Comparison of ENCODE assay signal across 27 cellular contexts in the genomic region with DNA sequence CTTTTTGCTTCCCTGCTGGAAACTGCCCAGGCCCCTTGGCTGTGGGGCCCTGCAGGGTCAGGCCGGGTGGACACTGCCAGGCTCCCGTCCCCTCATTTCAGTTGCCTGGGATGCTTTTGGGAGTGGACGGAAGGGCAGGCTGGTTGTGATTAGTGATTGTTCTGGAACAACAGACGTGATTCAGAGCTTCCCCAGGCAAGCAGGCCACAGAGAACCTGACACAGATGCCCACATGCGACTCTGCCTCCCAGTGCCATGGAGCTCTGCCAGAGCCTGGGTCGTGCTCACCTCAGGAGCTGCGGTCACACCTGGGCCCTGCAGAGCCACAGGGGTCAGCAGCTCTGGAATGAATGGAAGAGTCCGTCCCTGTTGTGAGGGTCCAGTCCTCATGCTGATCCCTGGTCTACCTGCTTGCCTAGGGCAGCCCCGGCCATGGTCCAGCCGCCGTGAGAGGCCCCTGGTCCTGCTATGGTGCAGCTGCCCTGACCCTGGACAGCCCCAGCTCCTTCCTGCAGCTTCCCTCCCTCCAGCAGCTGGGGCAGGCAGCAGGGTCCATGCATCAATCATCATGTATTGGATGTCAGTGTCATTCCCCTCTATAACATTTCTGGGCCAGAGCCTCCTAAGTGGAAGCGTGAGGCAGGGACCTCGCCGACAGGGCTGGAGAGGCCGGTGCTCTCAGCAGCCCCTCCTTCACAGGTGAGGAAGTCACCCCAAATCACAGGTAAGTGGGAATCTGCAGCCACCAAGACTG.
"Had no signal": no experiment of that assay in that cellular context is flagged by ENCODE, and none has a peak within 500 bp of the region (broad histone marks: within the 10 kb centered on the region; RNA-seq: fewer than 3 reads in every experiment).

No MANE protein-coding gene starts in this region.

- H3K36me3 ChIP-seq: brain microvascular endothelial cell, gastrocnemius medialis, pancreas, transverse colon had no signal

- H3K4me3 ChIP-seq: coronary artery, dorsolateral prefrontal cortex, gastrocnemius medialis, pancreas, psoas muscle, transverse colon had no signal

- H3K27me3 Mint-ChIP-seq: activated CD4-positive, alpha-beta memory T cell treated with anti-CD3 and anti-CD28 coated beads for 36 hours; activated CD4-positive, alpha-beta T cell treated with anti-CD3 and anti-CD28 coated beads, Interleukin-2, amount 10 ng/mL, durations not matched to agents 24 days and 14 days; activated naive CD4-positive, alpha-beta T cell treated with anti-CD3 and anti-CD28 coated beads, Interleukin-2, amount 10 ng/mL, durations not matched to agents 7 days and 5 days; activated naive CD8-positive, alpha-beta T cell treated with anti-CD3 and anti-CD28 coated beads, Interleukin-2, amount 10 ng/mL, durations not matched to agents 7 days and 5 days had no signal

- DNase-seq: activated CD4-positive, alpha-beta memory T cell treated with anti-CD3 and anti-CD28 coated beads for 36 hours; activated CD4-positive, alpha-beta T cell treated with anti-CD3 and anti-CD28 coated beads, Interleukin-2, amount 10 ng/mL, durations not matched to agents 24 days and 14 days; activated CD4-positive, CD25-positive, alpha-beta regulatory T cell treated with anti-CD3 and anti-CD28 coated beads, Interleukin-2, amount 50 U/mL, for 72 hours; activated CD8-positive, alpha-beta memory T cell treated with anti-CD3 and anti-CD28 coated beads, Interleukin-2, amount 50 U/mL, for 4 hours; activated gamma-delta T cell; activated naive CD4-positive, alpha-beta T cell treated with anti-CD3 and anti-CD28 coated beads, Interleukin-2, amount 10 ng/mL, durations not matched to agents 7 days and 5 days; activated naive CD8-positive, alpha-beta T cell treated with anti-CD3 and anti-CD28 coated beads, Interleukin-2, amount 10 ng/mL, durations not matched to agents 7 days and 5 days; activated T-cell treated with anti-CD3 and anti-CD28 coated beads, Interleukin-2, amount 50 U/mL, for 1 hour; brain microvascular endothelial cell; effector memory CD4-positive, alpha-beta T cell; erythroblast; gastrocnemius medialis; head of caudate nucleus; hippocampal formation; left cardiac atrium; left ventricle myocardium superior; mammary epithelial cell; psoas muscle; stimulated activated naive CD4-positive, alpha-beta T cell; T1000; transverse colon had no signal

- H3K4me1 Mint-ChIP-seq: activated CD4-positive, alpha-beta T cell treated with anti-CD3 and anti-CD28 coated beads, Interleukin-2, amount 10 ng/mL, durations not matched to agents 24 days and 14 days; activated naive CD4-positive, alpha-beta T cell treated with anti-CD3 and anti-CD28 coated beads, Interleukin-2, amount 10 ng/mL, durations not matched to agents 7 days and 5 days; activated naive CD8-positive, alpha-beta T cell treated with anti-CD3 and anti-CD28 coated beads, Interleukin-2, amount 10 ng/mL, durations not matched to agents 7 days and 5 days had no signal

- H3K4me3 Mint-ChIP-seq: activated CD4-positive, alpha-beta memory T cell treated with anti-CD3 and anti-CD28 coated beads for 36 hours; activated CD4-positive, alpha-beta T cell treated with anti-CD3 and anti-CD28 coated beads, Interleukin-2, amount 10 ng/mL, durations not matched to agents 24 days and 14 days; activated naive CD4-positive, alpha-beta T cell treated with anti-CD3 and anti-CD28 coated beads, Interleukin-2, amount 10 ng/mL, durations not matched to agents 7 days and 5 days; activated naive CD8-positive, alpha-beta T cell treated with anti-CD3 and anti-CD28 coated beads, Interleukin-2, amount 10 ng/mL, durations not matched to agents 7 days and 5 days; nephron had no signal

- H3K9me3 ChIP-seq: gastrocnemius medialis, pancreas, psoas muscle, transverse colon had no signal

- H3K27ac Mint-ChIP-seq: activated CD4-positive, alpha-beta memory T cell treated with anti-CD3 and anti-CD28 coated beads for 36 hours; activated CD4-positive, alpha-beta T cell treated with anti-CD3 and anti-CD28 coated beads, Interleukin-2, amount 10 ng/mL, durations not matched to agents 24 days and 14 days; activated naive CD4-positive, alpha-beta T cell treated with anti-CD3 and anti-CD28 coated beads, Interleukin-2, amount 10 ng/mL, durations not matched to agents 7 days and 5 days; activated naive CD8-positive, alpha-beta T cell treated with anti-CD3 and anti-CD28 coated beads, Interleukin-2, amount 10 ng/mL, durations not matched to agents 7 days and 5 days; nephron had no signal

- H3K4me1 ChIP-seq: transverse colon had no signal

- H3K27me3 ChIP-seq: brain microvascular endothelial cell, gastrocnemius medialis, pancreas, transverse colon had no signal

- H3K27ac ChIP-seq: brain microvascular endothelial cell, coronary artery, gastrocnemius medialis, pancreas, psoas muscle, transverse colon had no signal

- FAIRE-seq: astrocyte, keratinocyte, pancreas had no signal

- ATAC-seq: gastrocnemius medialis, left cardiac atrium, left ventricle myocardium superior, psoas muscle had no signal

- H3K36me3 Mint-ChIP-seq: activated CD4-positive, alpha-beta memory T cell treated with anti-CD3 and anti-CD28 coated beads for 36 hours; activated naive CD4-positive, alpha-beta T cell treated with anti-CD3 and anti-CD28 coated beads, Interleukin-2, amount 10 ng/mL, durations not matched to agents 7 days and 5 days; activated naive CD8-positive, alpha-beta T cell treated with anti-CD3 and anti-CD28 coated beads, Interleukin-2, amount 10 ng/mL, durations not matched to agents 7 days and 5 days had no signal

- H3K9me3 Mint-ChIP-seq: activated CD4-positive, alpha-beta memory T cell treated with anti-CD3 and anti-CD28 coated beads for 36 hours; activated CD4-positive, alpha-beta T cell treated with anti-CD3 and anti-CD28 coated beads, Interleukin-2, amount 10 ng/mL, durations not matched to agents 24 days and 14 days; activated naive CD4-positive, alpha-beta T cell treated with anti-CD3 and anti-CD28 coated beads, Interleukin-2, amount 10 ng/mL, durations not matched to agents 7 days and 5 days; activated naive CD8-positive, alpha-beta T cell treated with anti-CD3 and anti-CD28 coated beads, Interleukin-2, amount 10 ng/mL, durations not matched to agents 7 days and 5 days; nephron had no signal
